ENCODE assay signal across 1 cellular context in genomic region chr7:2251841-2252771, GRCh38.
TF ChIP-seq lines count a peak whose summit lies in the region.

No MANE protein-coding gene starts in this region.

TF ChIP-seq in K562, 482 proteins besides CTCF, POLR2A, EP300 and RAD21:
- TF ChIP-seq LARP7 (IDR thresholded peaks at IDR 0.05) (no peak), TFE3 (CRISPR knock-in tag; IDR thresholded peaks at IDR 0.05) (no peak), ZNF232 (CRISPR knock-in tag; IDR thresholded peaks at IDR 0.05) (no peak), SMC3 (conservative IDR thresholded peaks at IDR 0.05; ENCODE audit: insufficient read depth, low read depth, low read length) (no peak), TRIM25 (IDR thresholded peaks at IDR 0.05; ENCODE audit: borderline replicate concordance) (no peak), NFIC (IDR thresholded peaks at IDR 0.05) (no peak), BRF2 (IDR thresholded peaks at IDR 0.05; ENCODE audit: borderline replicate concordance, insufficient read depth, insufficient read length) (no peak), ZNF239 (CRISPR knock-in tag; IDR thresholded peaks at IDR 0.05) (no peak), RBM22 (IDR thresholded peaks at IDR 0.05; ENCODE audit: low read depth, low read length, poor library complexity, severe bottlenecking) (peak; percentile 62), MYBL2 (IDR thresholded peaks at IDR 0.05; ENCODE audit: low read depth) (no peak), MYBL2 (CRISPR knock-in tag; IDR thresholded peaks at IDR 0.05; ENCODE audit: borderline replicate concordance) (no peak), POLR2G (IDR thresholded peaks at IDR 0.05; ENCODE audit: low read depth, low read length) (peak; percentile 66), CHCHD3 (CRISPR knock-in tag; IDR thresholded peaks at IDR 0.05) (no peak), C11orf30 (IDR thresholded peaks at IDR 0.05; ENCODE audit: low read depth) (no peak), NFATC3 (IDR thresholded peaks at IDR 0.05) (no peak), VEZF1 (CRISPR knock-in tag; IDR thresholded peaks at IDR 0.05) (0 out of 2 replicates have a peak, but pooled peaks have one; percentile 26)
